ENCODE assay signal across 8 cellular contexts in genomic region chr2:218186355-218186766, GRCh38. TPM values are rescaled to one million over a fixed set of nuclear protein-coding genes. Genes with fewer than 3 reads are reported as not detected.
DNase-seq lines count a peak whose midpoint lies in the region; ATAC-seq, FAIRE-seq and TF ChIP-seq lines count a peak whose summit lies in the region.

No MANE protein-coding gene starts in this region.

- no peaks in the 10 kb centered on the region for H3K36me3 ChIP-seq in Panc1 (ENCODE audit: control insufficient read depth, insufficient read depth, low read length)
- H3K36me3 ChIP-seq in neutrophil, result no peaks in the 10 kb centered on the region

- peaks cover 4% of the 10 kb centered on the region for H3K4me1 Mint-ChIP-seq in stimulated activated naive CD8-positive, alpha-beta T cell treated with anti-CD3 and anti-CD28 coated beads, Interleukin-15, Interleukin-2, amounts not matched to agents 100 ng/mL and 50 ng/mL, for 24 hours (ENCODE audit: low read depth)

- no TSS peak for BruUV-seq in Panc1 (replicated peaks; lab: Mats Ljungman, UMichigan)

- H3K27me3 ChIP-seq in Panc1 (ENCODE audit: control insufficient read depth, insufficient read depth, low read length) (peaks cover 6% of the 10 kb centered on the region), neutrophil (no peaks in the 10 kb centered on the region)

- H3K4me3 ChIP-seq in Jurkat, Clone E6-1 (ENCODE audit: low read length), result no peak overlapping the region
- H3K4me3 ChIP-seq in Panc1 (ENCODE audit: low read depth in 2 of 2, low read length in 2 of 2) (no peak overlapping the region), fibroblast of the aortic adventitia (ENCODE audit: low read depth, low read length) (no peak overlapping the region), neutrophil (ENCODE audit: low read depth in 1 of 2, low read length in 1 of 2) (no peak overlapping the region)

- H3K4me3 Mint-ChIP-seq in stimulated activated naive CD8-positive, alpha-beta T cell treated with anti-CD3 and anti-CD28 coated beads, Interleukin-15, Interleukin-2, amounts not matched to agents 100 ng/mL and 50 ng/mL, for 24 hours, result no peak overlapping the region

- H3K27ac Mint-ChIP-seq in stimulated activated naive CD8-positive, alpha-beta T cell treated with anti-CD3 and anti-CD28 coated beads, Interleukin-15, Interleukin-2, amounts not matched to agents 100 ng/mL and 50 ng/mL, for 24 hours, result peak overlapping the region; percentile 6

- H3K27me3 Mint-ChIP-seq in stimulated activated naive CD8-positive, alpha-beta T cell treated with anti-CD3 and anti-CD28 coated beads, Interleukin-15, Interleukin-2, amounts not matched to agents 100 ng/mL and 50 ng/mL, for 24 hours, result no peaks in the 10 kb centered on the region

- peak; percentile 94 for ATAC-seq in Panc1
- ATAC-seq in HG02759 (IDR thresholded peaks at IDR 0.05; ENCODE audit: unreplicated experiment), result no peak

- H3K9me3 ChIP-seq in Panc1 (ENCODE audit: control insufficient read depth, insufficient read depth, low read depth, low read length) (no peaks in the 10 kb centered on the region), neutrophil (no peaks in the 10 kb centered on the region)

- H3K27ac ChIP-seq in Panc1 (ENCODE audit: low read length), result peak overlapping the region; percentile 32; the same call in 1 of the 2 replicates
- no peak overlapping the region for H3K27ac ChIP-seq in neutrophil

- peak; percentile 89 for TF ChIP-seq CTCF in Panc1 (IDR thresholded peaks at IDR 0.05)
- TF ChIP-seq CTCF in fibroblast of the aortic adventitia (IDR thresholded peaks at IDR 0.05; ENCODE audit: insufficient read depth, low read length), result peak; percentile 81
- peak; percentile 96 for TF ChIP-seq CTCF in neutrophil (IDR thresholded peaks at IDR 0.05)

- H3K9me3 Mint-ChIP-seq in stimulated activated naive CD8-positive, alpha-beta T cell treated with anti-CD3 and anti-CD28 coated beads, Interleukin-15, Interleukin-2, amounts not matched to agents 100 ng/mL and 50 ng/mL, for 24 hours, result no peaks in the 10 kb centered on the region

- CTCF ChIA-PET in Panc1 (lab: Charles Lee), result no interaction called here

- in situ Hi-C loops in Panc1 (cut with HindIII; ENCODE audit: low pct_unique_long_range_greater_than_20kb, low sequenced_read_pairs), result no loop called here

- DNase-seq in GM12891 (ENCODE audit: insufficient read length, low spot score) (peak; percentile 33), Panc1 (ENCODE audit: low read depth, low spot score) (peak; percentile 39), fibroblast of the aortic adventitia (ENCODE audit: low read depth) (peak; percentile 81)
- peak; percentile 72 for DNase-seq in Jurkat, Clone E6-1 (ENCODE audit: low read depth, low spot score)
- peak; percentile 78 to 80 for DNase-seq in activated T-cell treated with anti-CD3 and anti-CD28 coated beads, Interleukin-2, amount 50 U/mL, for 48 hours

- TF ChIP-seq POLR2A in GM12891 (IDR thresholded peaks at IDR 0.05; ENCODE audit: low read depth, low read length), result no peak

- POLR2A ChIA-PET in Panc1 (lab: Charles Lee), result no interaction called here

- peak; percentile 80 for FAIRE-seq in GM12891 (lab: Jason Lieb, UNC)

- no peaks in the 10 kb centered on the region for H3K36me3 Mint-ChIP-seq in stimulated activated naive CD8-positive, alpha-beta T cell treated with anti-CD3 and anti-CD28 coated beads, Interleukin-15, Interleukin-2, amounts not matched to agents 100 ng/mL and 50 ng/mL, for 24 hours (ENCODE audit: low read depth)

- intact Hi-C loops in Panc1 (cut with micrococcal nuclease; ENCODE audit: unreplicated experiment), result no loop called here

- H3K4me1 ChIP-seq in Panc1 (ENCODE audit: control insufficient read depth, insufficient read depth, low read length) (no peaks in the 10 kb centered on the region), neutrophil (ENCODE audit: control insufficient read depth in 1 of 2, insufficient read depth in 1 of 2, low read depth in 1 of 2, low read length in 1 of 2) (peaks cover 10 to 11% of the 10 kb centered on the region in 2 experiments)

TF ChIP-seq in GM12891, 5 proteins besides CTCF, POLR2A, EP300 and RAD21:
- TF ChIP-seq POU2F2 (IDR thresholded peaks at IDR 0.05; ENCODE audit: low read depth, low read length) (peak; percentile 8; the same call in 1 of the 2 replicates), POLR2AphosphoS5 (IDR thresholded peaks at IDR 0.05; ENCODE audit: low read depth, low read length) (no peak)

RNA-seq across cellular contexts. Expression of gene CXCR1, which starts 19.6 kb away (rescaled TPM):
- not detected for polyA plus RNA-seq in GM12891 (2012; ENCODE audit: low read depth, missing spikeins)
- not detected for polyA plus RNA-seq in Jurkat, Clone E6-1 (2012; ENCODE audit: insufficient read depth, insufficient read length)
- not detected for total RNA-seq in Panc1 (2021; ENCODE audit: unreplicated experiment)
- not detected for polyA plus RNA-seq in Panc1 (2012; ENCODE audit: insufficient read length)
- not detected in 2 replicates for total RNA-seq in fibroblast of the aortic adventitia (ENCODE audit: low replicate concordance)

RNA-seq across cellular contexts. Expression of gene ARPC2, which starts 30.6 kb away (rescaled TPM):
- 389 TPM for polyA plus RNA-seq in GM12891 (2012; ENCODE audit: low read depth, missing spikeins)
- polyA plus RNA-seq in Jurkat, Clone E6-1 (2012; ENCODE audit: insufficient read depth, insufficient read length), result 511 TPM
- total RNA-seq in Panc1 (2021; ENCODE audit: unreplicated experiment) (248 TPM), fibroblast of the aortic adventitia (ENCODE audit: low replicate concordance) (121 and 368 TPM in 2 replicates)
- polyA plus RNA-seq in Panc1 (2012; ENCODE audit: insufficient read length), result 273 TPM
